20 cellular contexts compared by ENCODE assay signal in genomic region chr12:22598141-22598762, GRCh38.
"Had no signal": no experiment of that assay in that cellular context is flagged by ENCODE, and none has a peak within 500 bp of the region (broad histone marks: within the 10 kb centered on the region; RNA-seq: fewer than 3 reads in every experiment).

No MANE protein-coding gene starts in this region.

- H3K4me3 ChIP-seq: cardiac muscle cell, dorsolateral prefrontal cortex, lower lobe of right lung, tibial artery had no signal

- ATAC-seq: activated CD8-positive, alpha-beta T cell treated with anti-CD3 and anti-CD28 coated beads, Interleukin-2, amount 10 ng/mL, durations not matched to agents 7 days and 5 days; lower lobe of right lung; stimulated activated naive CD8-positive, alpha-beta T cell treated with anti-CD3 and anti-CD28 coated beads, Interleukin-15, Interleukin-2, amounts not matched to agents 100 U/mL and 50 U/mL, for 24 hours had no signal

- H3K27ac Mint-ChIP-seq: activated CD4-positive, alpha-beta T cell treated with anti-CD3 and anti-CD28 coated beads, Interleukin-2, amount 10 ng/mL, durations not matched to agents 7 days and 5 days; activated CD8-positive, alpha-beta T cell treated with anti-CD3 and anti-CD28 coated beads, Interleukin-2, amount 10 ng/mL, durations not matched to agents 7 days and 5 days; activated naive CD8-positive, alpha-beta T cell treated with anti-CD3 and anti-CD28 coated beads, Interleukin-2, amount 10 ng/mL, durations not matched to agents 7 days and 5 days; activated T-cell treated with anti-CD3 and anti-CD28 coated beads, Interleukin-2, amount 50 U/mL, for 24 hours; activated T-helper 2 cell treated with anti-CD3 and anti-CD28 coated beads, Interferon-gamma antibody, Interleukin-2, Interleukin-4, amounts not matched to agents 10 μg/mL and 5 μg/mL and 100 μg/mL, durations not matched to agents 14 hours and 24 hours and 36 hours; endodermal cell had no signal

- H3K4me1 Mint-ChIP-seq: endodermal cell had no signal

- H3K9me3 ChIP-seq: lower lobe of right lung had no signal

- H3K9me3 Mint-ChIP-seq: activated CD4-positive, alpha-beta T cell treated with anti-CD3 and anti-CD28 coated beads, Interleukin-2, amount 10 ng/mL, durations not matched to agents 7 days and 5 days; activated naive CD8-positive, alpha-beta T cell treated with anti-CD3 and anti-CD28 coated beads, Interleukin-2, amount 10 ng/mL, durations not matched to agents 7 days and 5 days; activated T-cell treated with anti-CD3 and anti-CD28 coated beads, Interleukin-2, amount 50 U/mL, for 24 hours; activated T-helper 2 cell treated with anti-CD3 and anti-CD28 coated beads, Interferon-gamma antibody, Interleukin-2, Interleukin-4, amounts not matched to agents 10 μg/mL and 5 μg/mL and 100 μg/mL, durations not matched to agents 14 hours and 24 hours and 36 hours had no signal

- H3K36me3 ChIP-seq: cardiac muscle cell, lower lobe of right lung, tibial artery had no signal

- H3K27me3 ChIP-seq: cardiac muscle cell, dorsolateral prefrontal cortex, tibial artery had no signal

- H3K27me3 Mint-ChIP-seq: activated CD4-positive, alpha-beta T cell treated with anti-CD3 and anti-CD28 coated beads, Interleukin-2, amount 10 ng/mL, durations not matched to agents 7 days and 5 days had no signal

- H3K4me3 Mint-ChIP-seq: activated CD4-positive, alpha-beta T cell treated with anti-CD3 and anti-CD28 coated beads, Interleukin-2, amount 10 ng/mL, durations not matched to agents 7 days and 5 days; activated CD8-positive, alpha-beta T cell treated with anti-CD3 and anti-CD28 coated beads, Interleukin-2, amount 10 ng/mL, durations not matched to agents 7 days and 5 days; activated naive CD8-positive, alpha-beta T cell treated with anti-CD3 and anti-CD28 coated beads, Interleukin-2, amount 10 ng/mL, durations not matched to agents 7 days and 5 days; activated T-cell treated with anti-CD3 and anti-CD28 coated beads, Interleukin-2, amount 50 U/mL, for 24 hours; endodermal cell had no signal

- H3K4me1 ChIP-seq: lower lobe of right lung, tibial artery had no signal

- DNase-seq: activated CD4-positive, alpha-beta T cell treated with anti-CD3 and anti-CD28 coated beads, Interleukin-2, amount 10 ng/mL, durations not matched to agents 7 days and 5 days; activated CD8-positive, alpha-beta T cell treated with anti-CD3 and anti-CD28 coated beads, Interleukin-2, amount 10 ng/mL, durations not matched to agents 7 days and 5 days; activated naive CD4-positive, alpha-beta T cell treated with Interleukin-2 at 50 U/mL for 16 hours; activated naive CD8-positive, alpha-beta T cell treated with anti-CD3 and anti-CD28 coated beads, Interleukin-2, amount 10 ng/mL, durations not matched to agents 7 days and 5 days; activated T-cell treated with anti-CD3 and anti-CD28 coated beads, Interleukin-2, amount 50 U/mL, for 24 hours; amygdala; dorsolateral prefrontal cortex; endodermal cell; kidney glomerular epithelial cell; lower lobe of right lung; occipital lobe; posterior cingulate gyrus; retina; stimulated activated CD4-positive, alpha-beta T cell treated with anti-CD3 and anti-CD28 coated beads, Interleukin-2, amount 100 ng/mL, for 24 hours; stimulated activated naive CD8-positive, alpha-beta T cell treated with anti-CD3 and anti-CD28 coated beads, Interleukin-15, Interleukin-2, amounts not matched to agents 100 U/mL and 50 U/mL, for 24 hours; substantia nigra; T1000; tibial artery had no signal

- H3K36me3 Mint-ChIP-seq: activated naive CD8-positive, alpha-beta T cell treated with anti-CD3 and anti-CD28 coated beads, Interleukin-2, amount 10 ng/mL, durations not matched to agents 7 days and 5 days had no signal
